Comparison of ENCODE assay signal across 2 cellular contexts in the genomic region with DNA sequence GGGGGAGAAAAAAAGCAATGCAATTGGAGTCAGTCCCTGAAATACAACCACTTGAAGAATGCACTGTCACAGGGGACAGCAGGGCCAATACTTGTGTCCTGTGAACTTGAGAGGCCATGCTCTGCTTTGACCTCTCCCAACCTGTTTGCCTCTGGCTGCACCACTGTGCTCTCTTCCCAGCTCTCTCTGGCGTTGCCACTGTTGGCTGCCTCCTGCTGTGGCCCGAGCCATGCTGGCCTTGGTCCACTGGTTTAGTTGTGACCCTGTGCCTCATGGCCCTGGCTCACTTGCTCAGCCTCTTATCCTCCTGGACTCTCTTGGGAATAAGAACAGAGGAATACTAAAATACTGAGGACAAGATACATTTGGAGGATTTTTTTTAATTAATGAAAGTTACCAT.
TF ChIP-seq lines count a peak whose summit lies in the region.

No MANE protein-coding gene starts in this region.

TF ChIP-seq in GM23338, 12 proteins besides CTCF, POLR2A, EP300 and RAD21 (continued from another document):
- TF ChIP-seq, protein P1, sequence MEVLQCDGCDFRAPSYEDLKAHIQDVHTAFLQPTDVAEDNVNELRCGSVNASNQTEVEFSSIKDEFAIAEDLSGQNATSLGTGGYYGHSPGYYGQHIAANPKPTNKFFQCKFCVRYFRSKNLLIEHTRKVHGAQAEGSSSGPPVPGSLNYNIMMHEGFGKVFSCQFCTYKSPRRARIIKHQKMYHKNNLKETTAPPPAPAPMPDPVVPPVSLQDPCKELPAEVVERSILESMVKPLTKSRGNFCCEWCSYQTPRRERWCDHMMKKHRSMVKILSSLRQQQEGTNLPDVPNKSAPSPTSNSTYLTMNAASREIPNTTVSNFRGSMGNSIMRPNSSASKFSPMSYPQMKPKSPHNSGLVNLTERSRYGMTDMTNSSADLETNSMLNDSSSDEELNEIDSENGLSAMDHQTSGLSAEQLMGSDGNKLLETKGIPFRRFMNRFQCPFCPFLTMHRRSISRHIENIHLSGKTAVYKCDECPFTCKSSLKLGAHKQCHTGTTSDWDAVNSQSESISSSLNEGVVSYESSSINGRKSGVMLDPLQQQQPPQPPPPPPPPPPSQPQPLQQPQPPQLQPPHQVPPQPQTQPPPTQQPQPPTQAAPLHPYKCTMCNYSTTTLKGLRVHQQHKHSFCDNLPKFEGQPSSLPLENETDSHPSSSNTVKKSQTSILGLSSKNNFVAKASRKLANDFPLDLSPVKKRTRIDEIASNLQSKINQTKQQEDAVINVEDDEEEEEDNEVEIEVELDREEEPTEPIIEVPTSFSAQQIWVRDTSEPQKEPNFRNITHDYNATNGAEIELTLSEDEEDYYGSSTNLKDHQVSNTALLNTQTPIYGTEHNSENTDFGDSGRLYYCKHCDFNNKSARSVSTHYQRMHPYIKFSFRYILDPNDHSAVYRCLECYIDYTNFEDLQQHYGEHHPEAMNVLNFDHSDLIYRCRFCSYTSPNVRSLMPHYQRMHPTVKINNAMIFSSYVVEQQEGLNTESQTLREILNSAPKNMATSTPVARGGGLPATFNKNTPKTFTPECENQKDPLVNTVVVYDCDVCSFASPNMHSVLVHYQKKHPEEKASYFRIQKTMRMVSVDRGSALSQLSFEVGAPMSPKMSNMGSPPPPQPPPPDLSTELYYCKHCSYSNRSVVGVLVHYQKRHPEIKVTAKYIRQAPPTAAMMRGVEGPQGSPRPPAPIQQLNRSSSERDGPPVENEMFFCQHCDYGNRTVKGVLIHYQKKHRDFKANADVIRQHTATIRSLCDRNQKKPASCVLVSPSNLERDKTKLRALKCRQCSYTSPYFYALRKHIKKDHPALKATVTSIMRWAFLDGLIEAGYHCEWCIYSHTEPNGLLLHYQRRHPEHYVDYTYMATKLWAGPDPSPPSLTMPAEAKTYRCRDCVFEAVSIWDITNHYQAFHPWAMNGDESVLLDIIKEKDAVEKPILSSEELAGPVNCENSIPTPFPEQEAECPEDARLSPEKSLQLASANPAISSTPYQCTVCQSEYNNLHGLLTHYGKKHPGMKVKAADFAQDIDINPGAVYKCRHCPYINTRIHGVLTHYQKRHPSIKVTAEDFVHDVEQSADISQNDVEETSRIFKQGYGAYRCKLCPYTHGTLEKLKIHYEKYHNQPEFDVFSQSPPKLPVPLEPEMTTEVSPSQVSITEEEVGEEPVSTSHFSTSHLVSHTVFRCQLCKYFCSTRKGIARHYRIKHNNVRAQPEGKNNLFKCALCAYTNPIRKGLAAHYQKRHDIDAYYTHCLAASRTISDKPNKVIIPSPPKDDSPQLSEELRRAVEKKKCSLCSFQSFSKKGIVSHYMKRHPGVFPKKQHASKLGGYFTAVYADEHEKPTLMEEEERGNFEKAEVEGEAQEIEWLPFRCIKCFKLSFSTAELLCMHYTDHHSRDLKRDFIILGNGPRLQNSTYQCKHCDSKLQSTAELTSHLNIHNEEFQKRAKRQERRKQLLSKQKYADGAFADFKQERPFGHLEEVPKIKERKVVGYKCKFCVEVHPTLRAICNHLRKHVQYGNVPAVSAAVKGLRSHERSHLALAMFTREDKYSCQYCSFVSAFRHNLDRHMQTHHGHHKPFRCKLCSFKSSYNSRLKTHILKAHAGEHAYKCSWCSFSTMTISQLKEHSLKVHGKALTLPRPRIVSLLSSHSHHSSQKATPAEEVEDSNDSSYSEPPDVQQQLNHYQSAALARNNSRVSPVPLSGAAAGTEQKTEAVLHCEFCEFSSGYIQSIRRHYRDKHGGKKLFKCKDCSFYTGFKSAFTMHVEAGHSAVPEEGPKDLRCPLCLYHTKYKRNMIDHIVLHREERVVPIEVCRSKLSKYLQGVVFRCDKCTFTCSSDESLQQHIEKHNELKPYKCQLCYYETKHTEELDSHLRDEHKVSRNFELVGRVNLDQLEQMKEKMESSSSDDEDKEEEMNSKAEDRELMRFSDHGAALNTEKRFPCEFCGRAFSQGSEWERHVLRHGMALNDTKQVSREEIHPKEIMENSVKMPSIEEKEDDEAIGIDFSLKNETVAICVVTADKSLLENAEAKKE (CRISPR knock-in tag; IDR thresholded peaks at IDR 0.05): no peak
- no peak for TF ChIP-seq EZH2phosphoT487 (IDR thresholded peaks at IDR 0.05; ENCODE audit: unreplicated experiment)
- TF ChIP-seq CREB1 (CRISPR knock-in tag; IDR thresholded peaks at IDR 0.05; ENCODE audit: low read depth): no peak

TF ChIP-seq in WTC11, 78 proteins besides CTCF, POLR2A, EP300 and RAD21 (continued from another document):
- no peak for TF ChIP-seq OVOL2 (CRISPR knock-in tag; IDR thresholded peaks at IDR 0.05; ENCODE audit: borderline replicate concordance)
- TF ChIP-seq, protein P2, sequence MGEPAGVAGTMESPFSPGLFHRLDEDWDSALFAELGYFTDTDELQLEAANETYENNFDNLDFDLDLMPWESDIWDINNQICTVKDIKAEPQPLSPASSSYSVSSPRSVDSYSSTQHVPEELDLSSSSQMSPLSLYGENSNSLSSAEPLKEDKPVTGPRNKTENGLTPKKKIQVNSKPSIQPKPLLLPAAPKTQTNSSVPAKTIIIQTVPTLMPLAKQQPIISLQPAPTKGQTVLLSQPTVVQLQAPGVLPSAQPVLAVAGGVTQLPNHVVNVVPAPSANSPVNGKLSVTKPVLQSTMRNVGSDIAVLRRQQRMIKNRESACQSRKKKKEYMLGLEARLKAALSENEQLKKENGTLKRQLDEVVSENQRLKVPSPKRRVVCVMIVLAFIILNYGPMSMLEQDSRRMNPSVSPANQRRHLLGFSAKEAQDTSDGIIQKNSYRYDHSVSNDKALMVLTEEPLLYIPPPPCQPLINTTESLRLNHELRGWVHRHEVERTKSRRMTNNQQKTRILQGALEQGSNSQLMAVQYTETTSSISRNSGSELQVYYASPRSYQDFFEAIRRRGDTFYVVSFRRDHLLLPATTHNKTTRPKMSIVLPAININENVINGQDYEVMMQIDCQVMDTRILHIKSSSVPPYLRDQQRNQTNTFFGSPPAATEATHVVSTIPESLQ (CRISPR knock-in tag; IDR thresholded peaks at IDR 0.05): no peak
- TF ChIP-seq, protein P3, sequence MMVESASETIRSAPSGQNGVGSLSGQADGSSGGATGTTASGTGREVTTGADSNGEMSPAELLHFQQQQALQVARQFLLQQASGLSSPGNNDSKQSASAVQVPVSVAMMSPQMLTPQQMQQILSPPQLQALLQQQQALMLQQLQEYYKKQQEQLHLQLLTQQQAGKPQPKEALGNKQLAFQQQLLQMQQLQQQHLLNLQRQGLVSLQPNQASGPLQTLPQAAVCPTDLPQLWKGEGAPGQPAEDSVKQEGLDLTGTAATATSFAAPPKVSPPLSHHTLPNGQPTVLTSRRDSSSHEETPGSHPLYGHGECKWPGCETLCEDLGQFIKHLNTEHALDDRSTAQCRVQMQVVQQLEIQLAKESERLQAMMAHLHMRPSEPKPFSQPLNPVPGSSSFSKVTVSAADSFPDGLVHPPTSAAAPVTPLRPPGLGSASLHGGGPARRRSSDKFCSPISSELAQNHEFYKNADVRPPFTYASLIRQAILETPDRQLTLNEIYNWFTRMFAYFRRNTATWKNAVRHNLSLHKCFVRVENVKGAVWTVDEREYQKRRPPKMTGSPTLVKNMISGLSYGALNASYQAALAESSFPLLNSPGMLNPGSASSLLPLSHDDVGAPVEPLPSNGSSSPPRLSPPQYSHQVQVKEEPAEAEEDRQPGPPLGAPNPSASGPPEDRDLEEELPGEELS (CRISPR knock-in tag; IDR thresholded peaks at IDR 0.05): no peak
- TF ChIP-seq, protein P4, sequence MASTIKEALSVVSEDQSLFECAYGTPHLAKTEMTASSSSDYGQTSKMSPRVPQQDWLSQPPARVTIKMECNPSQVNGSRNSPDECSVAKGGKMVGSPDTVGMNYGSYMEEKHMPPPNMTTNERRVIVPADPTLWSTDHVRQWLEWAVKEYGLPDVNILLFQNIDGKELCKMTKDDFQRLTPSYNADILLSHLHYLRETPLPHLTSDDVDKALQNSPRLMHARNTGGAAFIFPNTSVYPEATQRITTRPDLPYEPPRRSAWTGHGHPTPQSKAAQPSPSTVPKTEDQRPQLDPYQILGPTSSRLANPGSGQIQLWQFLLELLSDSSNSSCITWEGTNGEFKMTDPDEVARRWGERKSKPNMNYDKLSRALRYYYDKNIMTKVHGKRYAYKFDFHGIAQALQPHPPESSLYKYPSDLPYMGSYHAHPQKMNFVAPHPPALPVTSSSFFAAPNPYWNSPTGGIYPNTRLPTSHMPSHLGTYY (CRISPR knock-in tag; IDR thresholded peaks at IDR 0.05): no peak
- TF ChIP-seq, protein P5, sequence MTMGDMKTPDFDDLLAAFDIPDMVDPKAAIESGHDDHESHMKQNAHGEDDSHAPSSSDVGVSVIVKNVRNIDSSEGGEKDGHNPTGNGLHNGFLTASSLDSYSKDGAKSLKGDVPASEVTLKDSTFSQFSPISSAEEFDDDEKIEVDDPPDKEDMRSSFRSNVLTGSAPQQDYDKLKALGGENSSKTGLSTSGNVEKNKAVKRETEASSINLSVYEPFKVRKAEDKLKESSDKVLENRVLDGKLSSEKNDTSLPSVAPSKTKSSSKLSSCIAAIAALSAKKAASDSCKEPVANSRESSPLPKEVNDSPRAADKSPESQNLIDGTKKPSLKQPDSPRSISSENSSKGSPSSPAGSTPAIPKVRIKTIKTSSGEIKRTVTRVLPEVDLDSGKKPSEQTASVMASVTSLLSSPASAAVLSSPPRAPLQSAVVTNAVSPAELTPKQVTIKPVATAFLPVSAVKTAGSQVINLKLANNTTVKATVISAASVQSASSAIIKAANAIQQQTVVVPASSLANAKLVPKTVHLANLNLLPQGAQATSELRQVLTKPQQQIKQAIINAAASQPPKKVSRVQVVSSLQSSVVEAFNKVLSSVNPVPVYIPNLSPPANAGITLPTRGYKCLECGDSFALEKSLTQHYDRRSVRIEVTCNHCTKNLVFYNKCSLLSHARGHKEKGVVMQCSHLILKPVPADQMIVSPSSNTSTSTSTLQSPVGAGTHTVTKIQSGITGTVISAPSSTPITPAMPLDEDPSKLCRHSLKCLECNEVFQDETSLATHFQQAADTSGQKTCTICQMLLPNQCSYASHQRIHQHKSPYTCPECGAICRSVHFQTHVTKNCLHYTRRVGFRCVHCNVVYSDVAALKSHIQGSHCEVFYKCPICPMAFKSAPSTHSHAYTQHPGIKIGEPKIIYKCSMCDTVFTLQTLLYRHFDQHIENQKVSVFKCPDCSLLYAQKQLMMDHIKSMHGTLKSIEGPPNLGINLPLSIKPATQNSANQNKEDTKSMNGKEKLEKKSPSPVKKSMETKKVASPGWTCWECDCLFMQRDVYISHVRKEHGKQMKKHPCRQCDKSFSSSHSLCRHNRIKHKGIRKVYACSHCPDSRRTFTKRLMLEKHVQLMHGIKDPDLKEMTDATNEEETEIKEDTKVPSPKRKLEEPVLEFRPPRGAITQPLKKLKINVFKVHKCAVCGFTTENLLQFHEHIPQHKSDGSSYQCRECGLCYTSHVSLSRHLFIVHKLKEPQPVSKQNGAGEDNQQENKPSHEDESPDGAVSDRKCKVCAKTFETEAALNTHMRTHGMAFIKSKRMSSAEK (CRISPR knock-in tag; IDR thresholded peaks at IDR 0.05; ENCODE audit: borderline replicate concordance): no peak
- TF ChIP-seq, protein P6, sequence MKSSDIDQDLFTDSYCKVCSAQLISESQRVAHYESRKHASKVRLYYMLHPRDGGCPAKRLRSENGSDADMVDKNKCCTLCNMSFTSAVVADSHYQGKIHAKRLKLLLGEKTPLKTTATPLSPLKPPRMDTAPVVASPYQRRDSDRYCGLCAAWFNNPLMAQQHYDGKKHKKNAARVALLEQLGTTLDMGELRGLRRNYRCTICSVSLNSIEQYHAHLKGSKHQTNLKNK (CRISPR knock-in tag; IDR thresholded peaks at IDR 0.05): no peak
- no peak for TF ChIP-seq SOX15 (CRISPR knock-in tag; IDR thresholded peaks at IDR 0.05)
TF ChIP-seq in WTC11: peak in this region for 0.
